ENCODE assay signal across 10 cellular contexts in genomic region chr2:201135396-201135795, GRCh38. TPM values are rescaled to one million over a fixed set of nuclear protein-coding genes. Genes with fewer than 3 reads are reported as not detected.
DNase-seq lines count a peak whose midpoint lies in the region; ATAC-seq, FAIRE-seq and TF ChIP-seq lines count a peak whose summit lies in the region.
"Had no signal": no experiment of that assay in that cellular context is flagged by ENCODE, and none has a peak within 500 bp of the region (broad histone marks: within the 10 kb centered on the region; RNA-seq: fewer than 3 reads in every experiment).

No MANE protein-coding gene starts in this region.

- H3K27ac Mint-ChIP-seq in activated CD4-positive, alpha-beta T cell treated with anti-CD3 and anti-CD28 coated beads for 36 hours, result peak overlapping the region; percentile 77

- H3K36me3 Mint-ChIP-seq in activated CD4-positive, alpha-beta T cell treated with anti-CD3 and anti-CD28 coated beads for 36 hours (ENCODE audit: low read depth), result peaks cover 90% of the 10 kb centered on the region

- no peak overlapping the region for H3K9ac ChIP-seq in kidney (ENCODE audit: low read length in 2 of 2)

- POLR2A ChIA-PET in activated CD4-positive, alpha-beta T cell treated with anti-CD3 and anti-CD28 coated beads for 36 hours (lab: Charles Lee), result interaction anchor here (0.6 to 2.6 kb wide), 7 partner anchors 9 to 213 kb away, joined by 4 to 14 read pairs (median 4); no protein-coding TSS in a partner anchor

- H3K4me1 Mint-ChIP-seq in activated CD4-positive, alpha-beta T cell treated with anti-CD3 and anti-CD28 coated beads for 36 hours, result peaks cover 69% of the 10 kb centered on the region

- H3K27me3 Mint-ChIP-seq in activated CD4-positive, alpha-beta T cell treated with anti-CD3 and anti-CD28 coated beads for 36 hours, result no peaks in the 10 kb centered on the region

- H3K36me3 ChIP-seq in esophagus muscularis mucosa (peaks cover 38 to 83% (median 74%) of the 10 kb centered on the region in 4 donors), kidney (ENCODE audit: control insufficient read depth in 1 of 2, insufficient read depth in 2 of 2, low read length in 2 of 2) (peaks cover 25 to 32% of the 10 kb centered on the region in 2 donors)

- TF ChIP-seq POLR2A in esophagus muscularis mucosa (IDR thresholded peaks at IDR 0.05; ENCODE audit: low read depth), result no peak

- intact Hi-C loops in activated CD4-positive, alpha-beta T cell treated with anti-CD3 and anti-CD28 coated beads for 36 hours (cut with DNase I, micrococcal nuclease), result no loop called here
- intact Hi-C loops in esophagus muscularis mucosa (cut with DNase I), result no loop called here
- intact Hi-C loops in kidney (cut with DNase I), result no loop called here

- WGBS in esophagus muscularis mucosa, result 79% methylated on average over 3 of the region's 3 CpGs

- no peaks in the 10 kb centered on the region for H3K27me3 ChIP-seq in esophagus muscularis mucosa

- no peaks in the 10 kb centered on the region for H3K9me3 Mint-ChIP-seq in activated CD4-positive, alpha-beta T cell treated with anti-CD3 and anti-CD28 coated beads for 36 hours (ENCODE audit: low read depth)
- H3K9me3 Mint-ChIP-seq: H9 had no signal

- no peaks in the 10 kb centered on the region for H3K9me3 ChIP-seq in esophagus muscularis mucosa
- no peaks in the 10 kb centered on the region for H3K9me3 ChIP-seq in kidney (ENCODE audit: control insufficient read depth in 1 of 2, low read length in 2 of 2)

- H3K4me1 ChIP-seq in esophagus muscularis mucosa (peaks cover 50 to 68% (median 54%) of the 10 kb centered on the region in 4 donors), kidney (ENCODE audit: control insufficient read depth in 1 of 2, insufficient read depth in 1 of 2, low read depth in 1 of 2, low read length in 2 of 2) (peaks cover 10 to 20% of the 10 kb centered on the region in 2 donors)

- H3K4me3 Mint-ChIP-seq in activated CD4-positive, alpha-beta T cell treated with anti-CD3 and anti-CD28 coated beads for 36 hours, result peak overlapping the region; percentile 45
- H3K4me3 Mint-ChIP-seq: H9 had no signal

- ATAC-seq in activated CD4-positive, alpha-beta T cell treated with anti-CD3 and anti-CD28 coated beads for 36 hours, result peak; percentile 10
- no peak for ATAC-seq in esophagus mucosa

- H3K27ac ChIP-seq in esophagus muscularis mucosa (replicated peaks in 1 of 4) (peak overlapping the region; percentile 24 to 56 (median 40)), skin epidermis (peak overlapping the region in 13 of 21 experiments; percentile 8 to 88 (median 40)), kidney (ENCODE audit: low read depth in 2 of 2, low read length in 2 of 2) (peak overlapping the region in 1 of 2 donors; percentile 40)

- no peak for DNase-seq in activated CD4-positive, alpha-beta T cell treated with anti-CD3 and anti-CD28 coated beads for 36 hours
- DNase-seq in activated CD4-positive, alpha-beta T cell treated with anti-CD3 and anti-CD28 coated beads, Interleukin-2, amount 50 U/mL, for 1 hour, result no peak
- peak; percentile 98 for DNase-seq in RCC 7860 (ENCODE audit: low spot score)
- no peak for DNase-seq in esophagus muscularis mucosa (ENCODE audit: extremely low spot score)
- DNase-seq in kidney, result no peak
- DNase-seq in activated effector memory CD4-positive, alpha-beta T cell treated with anti-CD3 and anti-CD28 coated beads, Interleukin-2, amount 50 U/mL, for 16 hours, result no peak
- DNase-seq: H9, RPMI8226 had no signal

- TF ChIP-seq CTCF in esophagus muscularis mucosa (IDR thresholded peaks at IDR 0.05) (no peak), kidney (IDR thresholded peaks at IDR 0.05; ENCODE audit: borderline replicate concordance, extremely low read depth, insufficient read depth) (no peak)

- H3K4me3 ChIP-seq in esophagus muscularis mucosa (no peak overlapping the region), skin epidermis (no peak overlapping the region), kidney (ENCODE audit: low read length in 2 of 2) (no peak overlapping the region)

- CTCF ChIA-PET in activated CD4-positive, alpha-beta T cell treated with anti-CD3 and anti-CD28 coated beads for 36 hours (lab: Charles Lee), result interaction anchor here (1.1 to 1.6 kb wide), 4 partner anchors 9 to 23 kb away, joined by 3 to 5 read pairs (median 4); no protein-coding TSS in a partner anchor

- FAIRE-seq in RCC 7860 (lab: Jason Lieb, UNC) (peak; percentile 95), kidney (lab: Jason Lieb, UNC) (no peak)

- no peak for TF ChIP-seq EP300 in esophagus muscularis mucosa (IDR thresholded peaks at IDR 0.05)

RNA-seq across cellular contexts. Expression of gene CFLAR, which starts 19.4 kb away (rescaled TPM):
- 100 to 1,000 TPM; 255 to 270 TPM for total RNA-seq in activated CD4-positive, alpha-beta T cell treated with anti-CD3 and anti-CD28 coated beads for 36 hours
- total RNA-seq in esophagus muscularis mucosa (100 to 1,000 TPM; 137 to 236 (median 202) TPM), esophagus mucosa (79.0 TPM), kidney (263 TPM)
- 47.2 TPM for polyA plus RNA-seq in kidney (ENCODE audit: insufficient read depth, low read depth, low replicate concordance)

RNA-seq across cellular contexts. Expression of gene CASP10, which starts 47.5 kb away (rescaled TPM):
- total RNA-seq in activated CD4-positive, alpha-beta T cell treated with anti-CD3 and anti-CD28 coated beads for 36 hours, result 10 to 100 TPM; 12.2 to 16.8 TPM
- total RNA-seq in esophagus muscularis mucosa (1 to 10 TPM; 2.2 to 7.3 (median 4.3) TPM), esophagus mucosa (11.2 TPM), kidney (24.6 TPM)
- polyA plus RNA-seq in kidney (ENCODE audit: insufficient read depth, low read depth, low replicate concordance), result 4.5 TPM
